In the genomic region with DNA sequence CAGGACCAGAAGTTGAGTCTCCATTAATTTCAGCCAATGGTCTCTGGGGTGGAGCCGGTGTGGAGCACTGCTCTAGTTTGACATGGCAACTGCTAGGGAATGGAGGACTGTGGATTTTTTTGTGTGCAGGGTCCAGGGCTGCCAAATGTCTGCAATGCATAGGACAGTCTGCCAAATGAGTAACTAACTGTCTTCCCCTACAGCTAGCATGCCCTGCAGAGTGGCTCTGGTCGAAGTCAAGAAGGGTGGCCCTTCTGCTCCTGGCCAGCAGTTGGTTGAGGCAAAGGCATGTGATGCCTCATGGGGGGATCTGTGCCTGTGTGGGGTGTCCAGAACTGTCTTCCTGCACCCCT, we compare ENCODE assay signal across 16 cellular contexts. TPM values are rescaled to one million over a fixed set of nuclear protein-coding genes. Genes with fewer than 3 reads are reported as not detected.
A peak's percentile ranks its signal among the peaks of the same experiment; 100 is the strongest.
DNase-seq lines count a peak whose midpoint lies in the region; TF ChIP-seq lines count a peak whose summit lies in the region.
"Had no signal": no experiment of that assay in that cellular context is flagged by ENCODE, and none has a peak within 500 bp of the region (broad histone marks: within the 10 kb centered on the region; RNA-seq: fewer than 3 reads in every experiment).

No MANE protein-coding gene starts in this region.

- H3F3A ChIP-seq in GM23248 (ENCODE audit: insufficient read depth) = peaks cover 9% of the 10 kb centered on the region

- H3K4ac ChIP-seq in trophoblast cell (ENCODE audit: low read depth, low read length) = no peak overlapping the region

- H3K79me1 ChIP-seq in trophoblast cell (ENCODE audit: low read length) = peaks cover 3% of the 10 kb centered on the region

- no peak overlapping the region for H4K91ac ChIP-seq in trophoblast cell (ENCODE audit: low read depth, low read length)

- H3K4me2 ChIP-seq in GM23248 (ENCODE audit: unreplicated experiment) = peak overlapping the region; percentile 1
- H3K4me2 ChIP-seq in trophoblast cell (ENCODE audit: low read length) = no peak overlapping the region
- H3K4me2 ChIP-seq: BLaER1, GM23338, KMS-11 had no signal

- H2BK120ac ChIP-seq in trophoblast cell (ENCODE audit: insufficient read depth, low read length, poor library complexity) = no peak overlapping the region

- H3K79me2 ChIP-seq in GM23248 (ENCODE audit: insufficient read depth) (peaks cover 89% of the 10 kb centered on the region), trophoblast cell (ENCODE audit: control insufficient read depth, insufficient read depth, low read length, poor library complexity) (peaks cover 8% of the 10 kb centered on the region)

- no peak overlapping the region for H2BK5ac ChIP-seq in trophoblast cell (ENCODE audit: low read depth, low read length, poor library complexity)

- POLR2A ChIA-PET in RWPE1 (lab: Yijun Ruan, JAX; ENCODE audit: low non-redundant PET) = no interaction called here

- H2AFZ ChIP-seq in GM23248 (no peak overlapping the region), trophoblast cell (ENCODE audit: insufficient read depth, low read length, poor library complexity) (no peak overlapping the region)
- H2AFZ ChIP-seq: GM23338 had no signal

- 29 to 55% methylated on average over 2 of the region's 2 CpGs for WGBS in GM23248 (ENCODE audit: low coverage in 1 of 2, low lambda C conversion rate in 2 of 2, missing lambda C conversion rate in 2 of 2), 2 experiments
- WGBS in trophoblast cell (ENCODE audit: extremely low coverage, insufficient coverage, insufficient read length) = no CpG with 5 or more reads among the region's 2 CpGs

- in situ Hi-C loops in GM23248 (cut with MboI) (no loop called here), KBM-7 (cut with MboI; ENCODE audit: low pct_unique_long_range_greater_than_20kb, low sequenced_read_pairs) (no loop called here)

- no peak overlapping the region for H4K8ac ChIP-seq in trophoblast cell (ENCODE audit: low read depth, low read length)

- TF ChIP-seq CTCF in RWPE1 (conservative IDR thresholded peaks at IDR 0.05; ENCODE audit: low read depth) (no peak), fibroblast of the aortic adventitia (IDR thresholded peaks at IDR 0.05; ENCODE audit: insufficient read depth, low read length) (no peak)

- H3K14ac ChIP-seq in trophoblast cell (ENCODE audit: low read length) = no peak overlapping the region

- H2BK12ac ChIP-seq in trophoblast cell (ENCODE audit: low read length) = no peak overlapping the region

- DNase-seq in GM23248 = peak; percentile 15
- DNase-seq in RWPE1 (ENCODE audit: low spot score) = no peak
- DNase-seq in fibroblast of the aortic adventitia (ENCODE audit: low read depth) = peak; percentile 33
- DNase-seq in trophoblast cell = no peak
- no peak for DNase-seq in NCI-H524 (lab: John Stamatoyannopoulos, UW)
- no peak for DNase-seq in activated T-cell treated with anti-CD3 and anti-CD28 coated beads, Interleukin-2, amount 50 U/mL, for 48 hours
- no peak for DNase-seq in DMS79 (lab: John Stamatoyannopoulos, UW)
- no peak for DNase-seq in KBM-7
- DNase-seq: 8988T; CD8-positive, alpha-beta T cell; COR-L47; GDM1; HCEC 1CT had no signal

- H2AK5ac ChIP-seq in trophoblast cell (ENCODE audit: low read length) = no peak overlapping the region

- H3K9me2 ChIP-seq in GM23248 (ENCODE audit: insufficient read depth) = no peaks in the 10 kb centered on the region

- no peak overlapping the region for H3K27ac ChIP-seq in GM23248
- H3K27ac ChIP-seq in RWPE1 = peak overlapping the region; percentile 29; the same call in 1 of the 2 replicates
- no peak overlapping the region for H3K27ac ChIP-seq in trophoblast cell (ENCODE audit: low read depth, low read length)
- H3K27ac ChIP-seq: BLaER1, KMS-11 had no signal

- peaks cover 17% of the 10 kb centered on the region for H4K20me1 ChIP-seq in GM23248 (ENCODE audit: insufficient read depth)

- H3K9me3 ChIP-seq in GM23248 (ENCODE audit: low read depth) (no peaks in the 10 kb centered on the region), trophoblast cell (ENCODE audit: insufficient read depth, low read depth, low read length) (peaks cover under 1% of the 10 kb centered on the region)
- H3K9me3 ChIP-seq: BLaER1 had no signal

- H3K18ac ChIP-seq in trophoblast cell (ENCODE audit: low read length) = peak overlapping the region; percentile 9

- H3K36me3 ChIP-seq in GM23248 (ENCODE audit: low read depth) = no peaks in the 10 kb centered on the region
- no peaks in the 10 kb centered on the region for H3K36me3 ChIP-seq in trophoblast cell (ENCODE audit: control insufficient read depth in 1 of 2, insufficient read depth in 2 of 2, low read length in 2 of 2)

- no peak overlapping the region for H4K12ac ChIP-seq in trophoblast cell (ENCODE audit: low read depth, low read length)

- CTCF ChIA-PET in RWPE1 (lab: Yijun Ruan, JAX) = interaction anchor here (3.6 kb wide), 1 partner anchor 11 kb away, joined by 15 read pairs; no protein-coding TSS in a partner anchor

- H3K4me3 ChIP-seq in GM23248 = no peak overlapping the region
- H3K4me3 ChIP-seq in fibroblast of the aortic adventitia (ENCODE audit: low read depth, low read length) = no peak overlapping the region
- H3K4me3 ChIP-seq in trophoblast cell (ENCODE audit: low read depth, low read length) = no peak overlapping the region
- H3K4me3 ChIP-seq: BLaER1, GM23338 had no signal

- H3K23ac ChIP-seq in trophoblast cell (ENCODE audit: low read length) = no peak overlapping the region

- H3K4me1 ChIP-seq in GM23248 (ENCODE audit: insufficient read depth) = peaks cover 19% of the 10 kb centered on the region
- H3K4me1 ChIP-seq in trophoblast cell (ENCODE audit: control insufficient read depth in 1 of 2, insufficient read depth in 2 of 2, low read length in 2 of 2) = peaks cover 17 to 31% of the 10 kb centered on the region in 2 experiments

- no peaks in the 10 kb centered on the region for H3K27me3 ChIP-seq in GM23248 (replicated peaks; ENCODE audit: insufficient read depth)
- H3K27me3 ChIP-seq in trophoblast cell (ENCODE audit: insufficient read depth, low read length) = no peaks in the 10 kb centered on the region
- H3K27me3 ChIP-seq: BLaER1 had no signal

- H3K9ac ChIP-seq in GM23248 (no peak overlapping the region), trophoblast cell (ENCODE audit: low read length) (no peak overlapping the region)
- H3K9ac ChIP-seq: BLaER1, KMS-11 had no signal

RNA-seq across cellular contexts. Expression of a gene that starts 4.7 kb away (rescaled TPM):
- total RNA-seq in GM23248 (2014; rRNA removed; shearing (Covaris generic)) = 56.1 and 65.1 TPM in 2 replicates
- polyA plus RNA-seq in GM23248 (2016; fragmentation: Nextera tagmentation; extraction: Ambion mirVana) = 42.8 and 45.4 TPM in 2 replicates
- total RNA-seq in fibroblast of the aortic adventitia (ENCODE audit: low replicate concordance) = 25.6 and 29.4 TPM in 2 replicates
- 11.5 and 13.0 TPM in 2 replicates for polyA plus RNA-seq in trophoblast cell (2013)

RNA-seq across cellular contexts. Expression of a gene that starts 12.4 kb away (rescaled TPM):
- total RNA-seq in GM23248 (2014; rRNA removed; shearing (Covaris generic)) = 30.3 and 36.4 TPM in 2 replicates
- polyA plus RNA-seq in GM23248 (2016; fragmentation: Nextera tagmentation; extraction: Ambion mirVana) = 14.4 and 14.7 TPM in 2 replicates
- 7.1 and 76.1 TPM in 2 replicates for total RNA-seq in fibroblast of the aortic adventitia (ENCODE audit: low replicate concordance)
- 15.4 and 15.8 TPM in 2 replicates for polyA plus RNA-seq in trophoblast cell (2013)

RNA-seq across cellular contexts. Expression of a gene that starts 43.2 kb away (rescaled TPM):
- total RNA-seq in GM23248 (2014; rRNA removed; shearing (Covaris generic)) = 0.89 and 2.5 TPM in 2 replicates
- polyA plus RNA-seq in GM23248 (2016; fragmentation: Nextera tagmentation; extraction: Ambion mirVana) = 1.2 and 1.8 TPM in 2 replicates
- 1.3 and 3.4 TPM in 2 replicates for total RNA-seq in fibroblast of the aortic adventitia (ENCODE audit: low replicate concordance)
- polyA plus RNA-seq in trophoblast cell (2013) = 0.61 and 0.78 TPM in 2 replicates

Comparison
In these comparisons a context has a peak if more than half of its experiments do, and no peak if none do; other contexts are left out.
1. DNase-seq: peak in GM23248 (single experiment) and fibroblast of the aortic adventitia (single experiment); none in RWPE1 (single experiment), trophoblast cell (0 of 2), NCI-H524 (0 of 2), activated T-cell treated with anti-CD3 and anti-CD28 coated beads, Interleukin-2, amount 50 U/mL, for 48 hours (0 of 2), DMS79 (single experiment) and KBM-7 (single experiment).